ENCODE assay signal across 9 cellular contexts in genomic region chr10:98361636-98362035, GRCh38. TPM values are rescaled to one million over a fixed set of nuclear protein-coding genes. Genes with fewer than 3 reads are reported as not detected.
DNase-seq lines count a peak whose midpoint lies in the region; ATAC-seq and TF ChIP-seq lines count a peak whose summit lies in the region.
"Had no signal": no experiment of that assay in that cellular context is flagged by ENCODE, and none has a peak within 500 bp of the region (broad histone marks: within the 10 kb centered on the region; RNA-seq: fewer than 3 reads in every experiment).

No MANE protein-coding gene starts in this region.

- no peaks in the 10 kb centered on the region for H3K36me3 Mint-ChIP-seq in nephron progenitor cell (ENCODE audit: low read depth)
- H3K36me3 Mint-ChIP-seq in naive thymus-derived CD4-positive, alpha-beta T cell: no peaks in the 10 kb centered on the region
- H3K36me3 Mint-ChIP-seq: activated naive CD8-positive, alpha-beta T cell treated with anti-CD3 and anti-CD28 coated beads for 36 hours had no signal

- no peaks in the 10 kb centered on the region for H3K9me3 ChIP-seq in esophagus squamous epithelium
- no peaks in the 10 kb centered on the region for H3K9me3 ChIP-seq in transverse colon
- H3K9me3 ChIP-seq in naive thymus-derived CD4-positive, alpha-beta T cell (ENCODE audit: control insufficient read depth in 2 of 3, low read length in 3 of 3): no peaks in the 10 kb centered on the region

- no peaks in the 10 kb centered on the region for H3K9me3 Mint-ChIP-seq in nephron progenitor cell
- peaks cover 0 to 2% (median 0%) of the 10 kb centered on the region in 11 donors for H3K9me3 Mint-ChIP-seq in naive thymus-derived CD4-positive, alpha-beta T cell
- H3K9me3 Mint-ChIP-seq: activated naive CD8-positive, alpha-beta T cell treated with anti-CD3 and anti-CD28 coated beads for 36 hours had no signal

- intact Hi-C loops in esophagus squamous epithelium (cut with DNase I) (no loop called here), transverse colon (cut with DNase I; ENCODE audit: low total_unique reads) (no loop called here)
- intact Hi-C loops in naive thymus-derived CD4-positive, alpha-beta T cell (cut with micrococcal nuclease): no loop called here

- peak overlapping the region; percentile 35 for H3K4me3 Mint-ChIP-seq in nephron progenitor cell
- H3K4me3 Mint-ChIP-seq in naive thymus-derived CD4-positive, alpha-beta T cell: no peak overlapping the region
- H3K4me3 Mint-ChIP-seq: activated naive CD8-positive, alpha-beta T cell treated with anti-CD3 and anti-CD28 coated beads for 36 hours had no signal

- H3K36me3 ChIP-seq in esophagus squamous epithelium (no peaks in the 10 kb centered on the region), transverse colon (no peaks in the 10 kb centered on the region)
- no peaks in the 10 kb centered on the region for H3K36me3 ChIP-seq in naive thymus-derived CD4-positive, alpha-beta T cell (ENCODE audit: control insufficient read depth in 2 of 3, insufficient read depth in 3 of 3, low read length in 3 of 3)

- TF ChIP-seq POLR2A in esophagus squamous epithelium (IDR thresholded peaks at IDR 0.05) (no peak), transverse colon (IDR thresholded peaks at IDR 0.05) (no peak)

- peak overlapping the region; percentile 4 to 68 (median 64) for H3K27ac ChIP-seq in esophagus squamous epithelium
- H3K27ac ChIP-seq in transverse colon: peak overlapping the region; percentile 37 to 55 (median 46)
- H3K27ac ChIP-seq in naive thymus-derived CD4-positive, alpha-beta T cell (ENCODE audit: low read depth, low read length): no peak overlapping the region

- peaks cover 51% of the 10 kb centered on the region for H3K4me1 Mint-ChIP-seq in nephron progenitor cell
- peaks cover 0 to 7% (median 5%) of the 10 kb centered on the region in 7 donors for H3K4me1 Mint-ChIP-seq in naive thymus-derived CD4-positive, alpha-beta T cell

- H3K4me1 ChIP-seq in esophagus squamous epithelium (peaks cover 4 to 29% (median 7%) of the 10 kb centered on the region in 3 donors), transverse colon (peaks cover 0 to 4% (median 2%) of the 10 kb centered on the region in 4 donors)
- H3K4me1 ChIP-seq in naive thymus-derived CD4-positive, alpha-beta T cell (ENCODE audit: control insufficient read depth in 2 of 2, insufficient read depth in 2 of 2, low read length in 2 of 2): no peaks in the 10 kb centered on the region

- H3K27ac Mint-ChIP-seq in nephron progenitor cell: peak overlapping the region; percentile 80
- peak overlapping the region in 1 of 9 donors; percentile 21 for H3K27ac Mint-ChIP-seq in naive thymus-derived CD4-positive, alpha-beta T cell
- H3K27ac Mint-ChIP-seq: activated naive CD8-positive, alpha-beta T cell treated with anti-CD3 and anti-CD28 coated beads for 36 hours had no signal

- POLR2A ChIA-PET in naive thymus-derived CD4-positive, alpha-beta T cell (lab: Charles Lee): no interaction called here

- TF ChIP-seq CTCF in esophagus squamous epithelium (IDR thresholded peaks at IDR 0.05): no peak
- TF ChIP-seq CTCF in nephron progenitor cell (IDR thresholded peaks at IDR 0.05): no peak
- no peak for TF ChIP-seq CTCF in transverse colon (IDR thresholded peaks at IDR 0.05)

- peaks cover 3% of the 10 kb centered on the region for H3K27me3 Mint-ChIP-seq in nephron progenitor cell (ENCODE audit: low read depth, poor library complexity)
- peaks cover 0 to 19% (median 3%) of the 10 kb centered on the region in 5 donors for H3K27me3 Mint-ChIP-seq in naive thymus-derived CD4-positive, alpha-beta T cell

- H3K4me3 ChIP-seq in esophagus squamous epithelium (no peak overlapping the region), transverse colon (no peak overlapping the region)
- no peak overlapping the region for H3K4me3 ChIP-seq in naive thymus-derived CD4-positive, alpha-beta T cell (ENCODE audit: low read length)

- 60 to 84% methylated on average over 4 of the region's 4 CpGs for WGBS in esophagus squamous epithelium, 2 donors
- 57 to 78% methylated on average over 1 to 4 of the region's 4 CpGs for WGBS in transverse colon (ENCODE audit: low coverage in 1 of 2), 2 donors

- H3K27me3 ChIP-seq in esophagus squamous epithelium (peaks cover 0 to 4% (median 0%) of the 10 kb centered on the region in 4 donors), transverse colon (no peaks in the 10 kb centered on the region)
- H3K27me3 ChIP-seq in naive thymus-derived CD4-positive, alpha-beta T cell (ENCODE audit: control insufficient read depth in 2 of 2, insufficient read depth in 2 of 2, low read length in 2 of 2): no peaks in the 10 kb centered on the region

- ATAC-seq in naive thymus-derived CD4-positive, alpha-beta T cell: no peak

- peak; percentile 70 for DNase-seq in NCI-H146 (lab: John Stamatoyannopoulos, UW)
- DNase-seq in NCI-H146 treated with DMSO at 0.1 percent for 48 hours (lab: John Stamatoyannopoulos, UW; ENCODE audit: unreplicated experiment): no peak
- no peak for DNase-seq in esophagus squamous epithelium (lab: John Stamatoyannopoulos, UW)
- DNase-seq in nephron progenitor cell: no peak
- DNase-seq in transverse colon: no peak
- no peak for DNase-seq in naive thymus-derived CD4-positive, alpha-beta T cell
- no peak for DNase-seq in NCI-H2107 (lab: John Stamatoyannopoulos, UW)
- DNase-seq in activated CD4-positive, alpha-beta T cell treated with anti-CD3 and anti-CD28 coated beads, Interleukin-2, amount 50 U/mL, for 1 hour: no peak

- CTCF ChIA-PET in naive thymus-derived CD4-positive, alpha-beta T cell (lab: Charles Lee): no interaction called here

- in situ Hi-C loops in transverse colon (cut with MboI; ENCODE audit: low pct_ligation_motif_present in 1 of 4, low pct_unique_long_range_greater_than_20kb in 1 of 4, low sequenced_read_pairs in 3 of 4): no loop called here

- no peak for TF ChIP-seq EP300 in transverse colon (IDR thresholded peaks at IDR 0.05; ENCODE audit: low read depth)

RNA-seq across cellular contexts. Expression of gene PYROXD2, which starts 53.3 kb away (rescaled TPM):
- total RNA-seq in esophagus squamous epithelium: 1 to 10 TPM; 1.6 to 7.7 (median 3.9) TPM
- 10 to 100 TPM in 1 of 4 donors, 1 to 10 TPM in 3; 3.0 to 14.9 (median 8.4) TPM for total RNA-seq in transverse colon
- total RNA-seq in naive thymus-derived CD4-positive, alpha-beta T cell: 10 to 100 TPM; 11.9 to 37.1 (median 26.9) TPM
- 1 to 10 TPM; 5.6 TPM for polyA plus RNA-seq in naive thymus-derived CD4-positive, alpha-beta T cell
